In the genomic region with DNA sequence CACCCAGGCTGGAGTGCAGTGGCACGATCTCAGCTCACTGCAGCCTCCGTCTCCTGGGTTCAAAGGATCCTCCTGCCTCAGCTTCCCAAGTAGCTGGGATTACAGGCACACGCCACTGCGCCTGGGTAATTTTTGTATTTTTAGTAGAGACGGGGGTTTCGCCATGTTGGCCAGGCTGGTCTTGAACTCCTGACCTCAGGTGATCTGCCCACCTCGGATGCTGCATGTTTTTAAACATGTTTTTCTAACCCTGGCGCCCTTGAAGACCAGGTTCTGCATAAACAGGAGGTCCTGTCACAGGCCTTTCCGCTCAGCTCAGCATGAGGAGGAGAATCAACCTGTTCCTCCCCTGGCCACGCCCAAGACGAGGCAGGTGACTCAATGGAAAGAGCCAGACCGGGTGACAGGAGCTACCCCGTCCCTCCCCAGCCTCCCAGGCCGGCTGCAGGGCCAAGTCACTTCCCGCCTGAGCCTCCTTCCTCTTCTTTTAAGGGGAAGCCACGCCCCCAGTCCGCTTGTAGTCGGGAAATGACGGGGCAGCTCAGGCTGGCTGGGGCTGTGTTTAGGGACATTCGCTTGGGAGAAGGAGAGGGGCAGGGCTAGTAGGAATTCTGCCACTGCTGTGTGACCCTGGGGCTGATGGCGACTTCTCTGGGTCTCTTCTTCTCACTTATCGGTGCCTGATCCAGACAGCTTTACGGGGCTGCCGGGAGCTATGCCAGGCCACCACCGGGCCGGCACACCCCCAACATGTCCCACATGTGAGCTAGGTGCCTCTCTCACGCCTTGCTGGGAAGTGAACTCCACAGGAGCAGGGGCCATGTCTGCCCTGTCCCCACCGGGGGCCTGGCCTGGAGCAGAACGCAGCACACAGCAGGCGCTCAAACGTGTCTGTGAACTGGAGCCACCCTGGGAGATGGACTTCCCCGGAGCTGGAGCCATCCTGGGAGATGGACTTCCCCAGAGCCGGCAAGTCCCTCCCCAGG, we compare ENCODE assay signal across 8 cellular contexts. TPM values are rescaled to one million over a fixed set of nuclear protein-coding genes. Genes with fewer than 3 reads are reported as not detected.
DNase-seq lines count a peak whose midpoint lies in the region; ATAC-seq, FAIRE-seq and TF ChIP-seq lines count a peak whose summit lies in the region.

No MANE protein-coding gene starts in this region.

- H3K27ac ChIP-seq in angular gyrus (ENCODE audit: low read depth, low read length): peak overlapping the region; percentile 57

- peaks cover 34% of the 10 kb centered on the region for H3K36me3 Mint-ChIP-seq in T-helper 2 cell treated with Interferon-gamma antibody and Interleukin-4, amounts not matched to agents 5 μg/mL and 100 μg/mL, for 36 hours (ENCODE audit: low read depth)

- no peak for TF ChIP-seq CTCF in D721Med (IDR thresholded peaks at IDR 0.05; ENCODE audit: insufficient read depth, missing control alignments)

- peak overlapping the region; percentile 94 for H3K4me3 Mint-ChIP-seq in T-helper 2 cell treated with Interferon-gamma antibody and Interleukin-4, amounts not matched to agents 5 μg/mL and 100 μg/mL, for 36 hours

- DNase-seq in GM12891 (ENCODE audit: insufficient read length, low spot score): peak; percentile 86
- DNase-seq in T-helper 2 cell treated with Interferon-gamma antibody and Interleukin-4, amounts not matched to agents 5 μg/mL and 100 μg/mL, for 36 hours (ENCODE audit: low spot score): peak; percentile 94
- peak; percentile 60 for DNase-seq in inferior parietal cortex (ENCODE audit: extremely low spot score)
- peak; percentile 72 to 91 for DNase-seq in stimulated activated CD4-positive, alpha-beta T cell treated with anti-CD3 and anti-CD28 coated beads, Interleukin-1b, Interleukin-23, amount 100 ng/mL, for 1 hour (ENCODE audit: low read depth in 2 of 2)
- no peak for DNase-seq in D721Med (ENCODE audit: insufficient read length, low spot score)

- TF ChIP-seq POLR2A in GM12891 (IDR thresholded peaks at IDR 0.05; ENCODE audit: low read depth, low read length): no peak

- H3K27ac Mint-ChIP-seq in T-helper 2 cell treated with Interferon-gamma antibody and Interleukin-4, amounts not matched to agents 5 μg/mL and 100 μg/mL, for 36 hours: peak overlapping the region; percentile 100

- peaks cover 38% of the 10 kb centered on the region for H3K4me1 Mint-ChIP-seq in T-helper 2 cell treated with Interferon-gamma antibody and Interleukin-4, amounts not matched to agents 5 μg/mL and 100 μg/mL, for 36 hours (ENCODE audit: low read depth)

- H3K9me3 Mint-ChIP-seq in T-helper 2 cell treated with Interferon-gamma antibody and Interleukin-4, amounts not matched to agents 5 μg/mL and 100 μg/mL, for 36 hours: no peaks in the 10 kb centered on the region

- peak; percentile 94 for FAIRE-seq in GM12891 (lab: Jason Lieb, UNC)
- no peak for FAIRE-seq in D721Med (lab: Jason Lieb, UNC)

- no peaks in the 10 kb centered on the region for H3K27me3 Mint-ChIP-seq in T-helper 2 cell treated with Interferon-gamma antibody and Interleukin-4, amounts not matched to agents 5 μg/mL and 100 μg/mL, for 36 hours (ENCODE audit: low read depth)

- ATAC-seq in HG03095 (IDR thresholded peaks at IDR 0.05; ENCODE audit: unreplicated experiment) (peak; percentile 48), SK-N-SH treated with all-trans-retinoic acid at 6 μM for 48 hours (no peak)

TF ChIP-seq in GM12891, 5 proteins besides CTCF, POLR2A, EP300 and RAD21:
- TF ChIP-seq TAF1 (IDR thresholded peaks at IDR 0.05; ENCODE audit: low read depth, low read length) (no peak), SPI1 (IDR thresholded peaks at IDR 0.05; ENCODE audit: low read depth, low read length) (peak; percentile 55; the same call in 1 of the 2 replicates), POU2F2 (IDR thresholded peaks at IDR 0.05; ENCODE audit: low read depth, low read length) (peak; percentile 44; the same call in 1 of the 2 replicates)

TF ChIP-seq in SK-N-SH treated with all-trans-retinoic acid at 6 μM for 48 hours, 23 proteins besides CTCF, POLR2A, EP300 and RAD21:
- TF ChIP-seq, protein P1, sequence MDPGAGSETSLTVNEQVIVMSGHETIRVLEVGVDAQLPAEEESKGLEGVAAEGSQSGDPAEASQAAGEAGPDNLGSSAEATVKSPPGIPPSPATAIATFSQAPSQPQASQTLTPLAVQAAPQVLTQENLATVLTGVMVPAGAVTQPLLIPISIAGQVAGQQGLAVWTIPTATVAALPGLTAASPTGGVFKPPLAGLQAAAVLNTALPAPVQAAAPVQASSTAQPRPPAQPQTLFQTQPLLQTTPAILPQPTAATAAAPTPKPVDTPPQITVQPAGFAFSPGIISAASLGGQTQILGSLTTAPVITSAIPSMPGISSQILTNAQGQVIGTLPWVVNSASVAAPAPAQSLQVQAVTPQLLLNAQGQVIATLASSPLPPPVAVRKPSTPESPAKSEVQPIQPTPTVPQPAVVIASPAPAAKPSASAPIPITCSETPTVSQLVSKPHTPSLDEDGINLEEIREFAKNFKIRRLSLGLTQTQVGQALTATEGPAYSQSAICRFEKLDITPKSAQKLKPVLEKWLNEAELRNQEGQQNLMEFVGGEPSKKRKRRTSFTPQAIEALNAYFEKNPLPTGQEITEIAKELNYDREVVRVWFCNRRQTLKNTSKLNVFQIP (CRISPR knock-in tag; IDR thresholded peaks at IDR 0.05; ENCODE audit: borderline replicate concordance, low read depth): no peak
- TF ChIP-seq ZFP3 (CRISPR knock-in tag; IDR thresholded peaks at IDR 0.05) (no peak), ZNF565 (CRISPR knock-in tag; conservative IDR thresholded peaks at IDR 0.05; ENCODE audit: low read depth) (no peak), ISL1 (CRISPR knock-in tag; IDR thresholded peaks at IDR 0.05) (no peak), CREB5 (CRISPR knock-in tag; IDR thresholded peaks at IDR 0.05; ENCODE audit: low read depth) (no peak), TSHZ2 (CRISPR knock-in tag; IDR thresholded peaks at IDR 0.05) (no peak), TOX (CRISPR knock-in tag; IDR thresholded peaks at IDR 0.05; ENCODE audit: borderline replicate concordance) (no peak), OSR1 (CRISPR knock-in tag; IDR thresholded peaks at IDR 0.05) (no peak), BACH2 (CRISPR knock-in tag; IDR thresholded peaks at IDR 0.05; ENCODE audit: borderline replicate concordance) (no peak), SNAI2 (CRISPR knock-in tag; IDR thresholded peaks at IDR 0.05) (no peak), ZFP30 (CRISPR knock-in tag; IDR thresholded peaks at IDR 0.05) (no peak), GLIS3 (CRISPR knock-in tag; IDR thresholded peaks at IDR 0.05) (no peak), CSRNP3 (CRISPR knock-in tag; IDR thresholded peaks at IDR 0.05) (no peak), ZNF8 (CRISPR knock-in tag; IDR thresholded peaks at IDR 0.05) (no peak), ZC3H10 (CRISPR knock-in tag; IDR thresholded peaks at IDR 0.05) (no peak), ZNF70 (CRISPR knock-in tag; IDR thresholded peaks at IDR 0.05) (no peak), RARB (CRISPR knock-in tag; IDR thresholded peaks at IDR 0.05) (no peak), CSDC2 (CRISPR knock-in tag; IDR thresholded peaks at IDR 0.05) (no peak)

RNA-seq across cellular contexts. Expression of gene NOTCH1, which starts 6.1 kb away (rescaled TPM):
- 7.0 TPM for polyA plus RNA-seq in GM12891 (2012; ENCODE audit: low read depth, missing spikeins)

RNA-seq across cellular contexts. Expression of gene SEC16A, which starts 56.9 kb away (rescaled TPM):
- polyA plus RNA-seq in GM12891 (2012; ENCODE audit: low read depth, missing spikeins): 31.0 TPM
